ENCODE assay signal across 9 cellular contexts in genomic region chr2:27442981-27443323, GRCh38. TPM values are rescaled to one million over a fixed set of nuclear protein-coding genes. Genes with fewer than 3 reads are reported as not detected.
DNase-seq lines count a peak whose midpoint lies in the region; ATAC-seq lines count a peak whose summit lies in the region.
"Had no signal": no experiment of that assay in that cellular context is flagged by ENCODE, and none has a peak within 500 bp of the region (broad histone marks: within the 10 kb centered on the region; RNA-seq: fewer than 3 reads in every experiment).

No MANE protein-coding gene starts in this region.

- no peaks in the 10 kb centered on the region for H3K27me3 ChIP-seq in HUES6 (ENCODE audit: control insufficient read depth, insufficient read depth, low read length)
- H3K27me3 ChIP-seq in naive thymus-derived CD4-positive, alpha-beta T cell (ENCODE audit: control insufficient read depth in 2 of 2, insufficient read depth in 2 of 2, low read length in 2 of 2) = no peaks in the 10 kb centered on the region

- no peaks in the 10 kb centered on the region for H3K27me3 Mint-ChIP-seq in naive thymus-derived CD4-positive, alpha-beta T cell

- peaks cover 0 to 16% (median 7%) of the 10 kb centered on the region in 7 donors for H3K4me1 Mint-ChIP-seq in naive thymus-derived CD4-positive, alpha-beta T cell

- no peaks in the 10 kb centered on the region for H3K9me3 ChIP-seq in HUES6 (ENCODE audit: control insufficient read depth, insufficient read depth, low read depth, low read length)
- no peaks in the 10 kb centered on the region for H3K9me3 ChIP-seq in naive thymus-derived CD4-positive, alpha-beta T cell (ENCODE audit: control insufficient read depth in 2 of 3, low read length in 3 of 3)

- H3K9ac ChIP-seq in HUES6 (ENCODE audit: low read length) = peak overlapping the region; percentile 72

- DNase-seq in AG08396 (ENCODE audit: low spot score) = peak; percentile 26
- DNase-seq in epithelial cell of prostate (ENCODE audit: low read depth, low spot score) = no peak
- no peak for DNase-seq in naive thymus-derived CD4-positive, alpha-beta T cell
- no peak for DNase-seq in activated CD4-positive, alpha-beta T cell treated with anti-CD3 and anti-CD28 coated beads, Interleukin-2, amount 50 U/mL, for 48 hours
- no peak for DNase-seq in AG08395 (ENCODE audit: low spot score)
- DNase-seq: NCI-H1436 treated with DMSO at 0.1 percent for 48 hours had no signal

- H3K4me3 Mint-ChIP-seq in naive thymus-derived CD4-positive, alpha-beta T cell = peak overlapping the region in 6 of 10 donors; percentile 7 to 51 (median 28)

- H3K9me3 Mint-ChIP-seq in naive thymus-derived CD4-positive, alpha-beta T cell = no peaks in the 10 kb centered on the region

- H3K36me3 Mint-ChIP-seq in naive thymus-derived CD4-positive, alpha-beta T cell = peaks cover 17 to 49% (median 35%) of the 10 kb centered on the region in 5 donors

- peaks cover 15% of the 10 kb centered on the region for H3K4me1 ChIP-seq in HUES6 (ENCODE audit: control insufficient read depth, insufficient read depth, low read length)
- H3K4me1 ChIP-seq in naive thymus-derived CD4-positive, alpha-beta T cell (ENCODE audit: control insufficient read depth in 2 of 2, insufficient read depth in 2 of 2, low read length in 2 of 2) = no peaks in the 10 kb centered on the region

- H3K27ac Mint-ChIP-seq in naive thymus-derived CD4-positive, alpha-beta T cell = peak overlapping the region in 7 of 9 donors; percentile 40 to 86 (median 70)

- peak overlapping the region; percentile 65 for H3K4me3 ChIP-seq in HUES6 (ENCODE audit: low read depth, low read length)
- no peak overlapping the region for H3K4me3 ChIP-seq in naive thymus-derived CD4-positive, alpha-beta T cell (ENCODE audit: low read length)

- no peak overlapping the region for H3K27ac ChIP-seq in HUES6 (ENCODE audit: low read depth, low read length)
- peak overlapping the region; percentile 40 for H3K27ac ChIP-seq in epithelial cell of prostate
- peak overlapping the region; percentile 55 for H3K27ac ChIP-seq in naive thymus-derived CD4-positive, alpha-beta T cell (ENCODE audit: low read depth, low read length)

- ATAC-seq in naive thymus-derived CD4-positive, alpha-beta T cell = no peak
- ATAC-seq in HG03095 (IDR thresholded peaks at IDR 0.05; ENCODE audit: unreplicated experiment) (no peak), HG02840 (IDR thresholded peaks at IDR 0.05; ENCODE audit: low FRiP score, unreplicated experiment) (no peak)

- intact Hi-C loops in naive thymus-derived CD4-positive, alpha-beta T cell (cut with micrococcal nuclease) = no loop called here

- H3K36me3 ChIP-seq in HUES6 (ENCODE audit: control insufficient read depth, insufficient read depth, low read length) = peaks cover 67% of the 10 kb centered on the region
- peaks cover 23 to 62% (median 23%) of the 10 kb centered on the region in 3 experiments for H3K36me3 ChIP-seq in naive thymus-derived CD4-positive, alpha-beta T cell (ENCODE audit: control insufficient read depth in 2 of 3, insufficient read depth in 3 of 3, low read length in 3 of 3)

- POLR2A ChIA-PET in naive thymus-derived CD4-positive, alpha-beta T cell (lab: Charles Lee) = interaction anchor here (0.8 to 1.2 kb wide), 2 partner anchors 10 to 13 kb away, joined by 4 read pairs; no protein-coding TSS in a partner anchor

- CTCF ChIA-PET in naive thymus-derived CD4-positive, alpha-beta T cell (lab: Charles Lee) = no interaction called here

RNA-seq across cellular contexts. Expression of gene KRTCAP3, which starts 0.8 kb away (rescaled TPM):
- total RNA-seq in naive thymus-derived CD4-positive, alpha-beta T cell = 10 to 100 TPM in 3 of 5 experiments, 1 to 10 TPM in 2; 5.7 to 27.1 (median 11.5) TPM
- polyA plus RNA-seq in naive thymus-derived CD4-positive, alpha-beta T cell = 1 to 10 TPM in 1 of 2 donors, under 1 TPM in 1; 0.39 to 2.6 TPM

RNA-seq across cellular contexts. Expression of gene NRBP1, which starts 14.5 kb away (rescaled TPM):
- total RNA-seq in naive thymus-derived CD4-positive, alpha-beta T cell = 100 to 1,000 TPM in 4 of 5 experiments, 10 to 100 TPM in 1; 94.4 to 181 (median 121) TPM
- 100 to 1,000 TPM in 1 of 2 donors, 10 to 100 TPM in 1; 70.0 to 124 TPM for polyA plus RNA-seq in naive thymus-derived CD4-positive, alpha-beta T cell

RNA-seq across cellular contexts. Expression of gene PPM1G, which starts 33.6 kb away (rescaled TPM):
- total RNA-seq in naive thymus-derived CD4-positive, alpha-beta T cell = 100 to 1,000 TPM in 1 of 5 experiments, 10 to 100 TPM in 4; 39.5 to 101 (median 45.1) TPM
- 100 to 1,000 TPM in 1 of 2 donors, 10 to 100 TPM in 1; 74.4 to 107 TPM for polyA plus RNA-seq in naive thymus-derived CD4-positive, alpha-beta T cell

RNA-seq across cellular contexts. Expression of gene IFT172, which starts 46.6 kb away (rescaled TPM):
- 10 to 100 TPM; 12.3 to 35.8 (median 22.2) TPM for total RNA-seq in naive thymus-derived CD4-positive, alpha-beta T cell
- polyA plus RNA-seq in naive thymus-derived CD4-positive, alpha-beta T cell = 1 to 10 TPM; 1.4 to 4.6 TPM

RNA-seq across cellular contexts. Expression of gene FNDC4, which starts 52.0 kb away (rescaled TPM):
- total RNA-seq in naive thymus-derived CD4-positive, alpha-beta T cell = not detected
- polyA plus RNA-seq in naive thymus-derived CD4-positive, alpha-beta T cell = not detected
